Comparison of ENCODE assay signal across 8 cellular contexts in the genomic region with DNA sequence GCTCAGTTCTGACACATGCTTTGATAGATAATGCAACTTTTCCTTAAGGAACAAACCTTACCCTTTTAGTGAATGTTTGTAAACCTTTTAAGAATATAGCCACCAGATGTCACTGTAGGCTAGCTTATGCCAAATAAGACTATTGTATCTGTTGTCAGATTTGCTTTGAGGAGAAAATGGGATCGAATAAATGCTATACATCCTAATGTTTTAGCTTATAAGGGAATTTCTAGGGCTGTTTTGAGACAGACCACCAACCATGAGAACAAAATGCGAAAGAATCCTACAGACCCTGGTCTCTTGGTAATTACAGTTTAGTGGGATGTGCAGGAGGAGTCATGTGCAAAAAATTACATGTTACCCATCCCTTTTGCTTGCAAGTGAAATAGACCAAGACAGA.
DNase-seq lines count a peak whose midpoint lies in the region; ATAC-seq, FAIRE-seq and TF ChIP-seq lines count a peak whose summit lies in the region.

No MANE protein-coding gene starts in this region.

- H3K79me2 ChIP-seq in DOHH2 (ENCODE audit: control insufficient read depth, low read length) = no peaks in the 10 kb centered on the region

- H3K4me3 Mint-ChIP-seq in glutamatergic neuron (ENCODE audit: unreplicated experiment) = no peak overlapping the region
- H3K4me3 Mint-ChIP-seq in naive thymus-derived CD4-positive, alpha-beta T cell = no peak overlapping the region

- H3K4me3 ChIP-seq in DOHH2 (ENCODE audit: low read length) (no peak overlapping the region), pancreas (no peak overlapping the region)
- H3K4me3 ChIP-seq in naive thymus-derived CD4-positive, alpha-beta T cell (ENCODE audit: low read length) = no peak overlapping the region

- H4K20me1 ChIP-seq in DOHH2 (ENCODE audit: control insufficient read depth, insufficient read depth, low read depth, low read length) = no peaks in the 10 kb centered on the region

- 26 to 27% methylated on average over 2 of the region's 2 CpGs for WGBS in pancreas, 2 donors

- H3K36me3 ChIP-seq in DOHH2 (ENCODE audit: control insufficient read depth, low read length) (no peaks in the 10 kb centered on the region), pancreas (no peaks in the 10 kb centered on the region)
- no peaks in the 10 kb centered on the region for H3K36me3 ChIP-seq in naive thymus-derived CD4-positive, alpha-beta T cell (ENCODE audit: control insufficient read depth in 2 of 3, insufficient read depth in 3 of 3, low read length in 3 of 3)

- ATAC-seq in esophagus mucosa = peak; percentile 42
- peak in 3 of 4 donors; percentile 68 to 77 (median 75) for ATAC-seq in pancreas
- no peak for ATAC-seq in naive thymus-derived CD4-positive, alpha-beta T cell

- no peak overlapping the region for H3K27ac Mint-ChIP-seq in glutamatergic neuron (ENCODE audit: unreplicated experiment)
- H3K27ac Mint-ChIP-seq in naive thymus-derived CD4-positive, alpha-beta T cell = no peak overlapping the region

- H3K9me3 ChIP-seq in DOHH2 (ENCODE audit: control insufficient read depth, insufficient read depth, low read length) = no peaks in the 10 kb centered on the region
- H3K9me3 ChIP-seq in pancreas = no peaks in the 10 kb centered on the region
- H3K9me3 ChIP-seq in naive thymus-derived CD4-positive, alpha-beta T cell (ENCODE audit: control insufficient read depth in 2 of 3, low read length in 3 of 3) = no peaks in the 10 kb centered on the region

- CTCF ChIA-PET in naive thymus-derived CD4-positive, alpha-beta T cell (lab: Charles Lee) = no interaction called here

- H3K27me3 ChIP-seq in DOHH2 (ENCODE audit: control insufficient read depth, low read length) (no peaks in the 10 kb centered on the region), pancreas (no peaks in the 10 kb centered on the region)
- no peaks in the 10 kb centered on the region for H3K27me3 ChIP-seq in naive thymus-derived CD4-positive, alpha-beta T cell (ENCODE audit: control insufficient read depth in 2 of 2, insufficient read depth in 2 of 2, low read length in 2 of 2)

- H3K9me2 ChIP-seq in DOHH2 (replicated peaks; ENCODE audit: control insufficient read depth, low read length) = no peaks in the 10 kb centered on the region

- peaks cover 6% of the 10 kb centered on the region for H3K4me1 Mint-ChIP-seq in glutamatergic neuron (ENCODE audit: low read depth, unreplicated experiment)
- peaks cover 7 to 16% (median 12%) of the 10 kb centered on the region in 7 donors for H3K4me1 Mint-ChIP-seq in naive thymus-derived CD4-positive, alpha-beta T cell

- no peaks in the 10 kb centered on the region for H3K9me3 Mint-ChIP-seq in glutamatergic neuron (ENCODE audit: unreplicated experiment)
- H3K9me3 Mint-ChIP-seq in naive thymus-derived CD4-positive, alpha-beta T cell = no peaks in the 10 kb centered on the region

- TF ChIP-seq CTCF in DOHH2 (IDR thresholded peaks at IDR 0.05; ENCODE audit: low read depth, low read length, poor library complexity, severe bottlenecking) (peak; percentile 45), pancreas (IDR thresholded peaks at IDR 0.05) (peak in 2 of 4 donors; percentile 18 to 30), glutamatergic neuron (IDR thresholded peaks at IDR 0.05; ENCODE audit: partially characterized antibody, unreplicated experiment) (no peak)

- H3K27ac ChIP-seq in DOHH2 (ENCODE audit: low read depth, low read length) = no peak overlapping the region
- no peak overlapping the region for H3K27ac ChIP-seq in pancreas
- no peak overlapping the region for H3K27ac ChIP-seq in naive thymus-derived CD4-positive, alpha-beta T cell (ENCODE audit: low read depth, low read length)

- no peaks in the 10 kb centered on the region for H3K36me3 Mint-ChIP-seq in glutamatergic neuron (ENCODE audit: unreplicated experiment)
- no peaks in the 10 kb centered on the region for H3K36me3 Mint-ChIP-seq in naive thymus-derived CD4-positive, alpha-beta T cell

- peaks cover 2% of the 10 kb centered on the region for H3K27me3 Mint-ChIP-seq in glutamatergic neuron (ENCODE audit: unreplicated experiment)
- peaks cover 0 to 24% (median 0%) of the 10 kb centered on the region in 5 donors for H3K27me3 Mint-ChIP-seq in naive thymus-derived CD4-positive, alpha-beta T cell

- H3K4me1 ChIP-seq in DOHH2 (ENCODE audit: control insufficient read depth, low read length) = no peaks in the 10 kb centered on the region
- H3K4me1 ChIP-seq in pancreas = peaks cover 0 to 5% (median 3%) of the 10 kb centered on the region in 3 donors
- H3K4me1 ChIP-seq in naive thymus-derived CD4-positive, alpha-beta T cell (ENCODE audit: control insufficient read depth in 2 of 2, insufficient read depth in 2 of 2, low read length in 2 of 2) = peaks cover 0 to 4% of the 10 kb centered on the region in 2 donors

- intact Hi-C loops in pancreas (cut with DNase I) = loop anchor here in 1 of 3 donors (10.0 kb wide), 1 partner anchor 1432 kb away; no protein-coding TSS in a partner anchor
- intact Hi-C loops in naive thymus-derived CD4-positive, alpha-beta T cell (cut with micrococcal nuclease) = loop anchor here in 1 of 2 donors (1.0 to 2.0 kb wide), 2 partner anchors 1433 to 1648 kb away; no protein-coding TSS in a partner anchor

- no peak overlapping the region for H3K4me2 ChIP-seq in DOHH2 (ENCODE audit: low read length)

- DNase-seq in HT-29 (ENCODE audit: low spot score) (peak; percentile 70), OCI-M2 (lab: John Stamatoyannopoulos, UW; ENCODE audit: unreplicated experiment) (peak; percentile 22), pancreas (no peak), T1000 (lab: John Stamatoyannopoulos, UW) (no peak), glutamatergic neuron (no peak)
- no peak for DNase-seq in naive thymus-derived CD4-positive, alpha-beta T cell

- POLR2A ChIA-PET in naive thymus-derived CD4-positive, alpha-beta T cell (lab: Charles Lee) = no interaction called here

- H3F3A ChIP-seq in DOHH2 (ENCODE audit: control insufficient read depth, insufficient read depth) = no peaks in the 10 kb centered on the region

- no peak for FAIRE-seq in pancreas (lab: Jason Lieb, UNC)

Comparison
In these comparisons a context has a peak if more than half of its experiments do, and no peak if none do; other contexts are left out.
1. DNase-seq: peak in HT-29 (single experiment) and OCI-M2 (single experiment); none in pancreas (0 of 6), T1000 (single experiment), glutamatergic neuron (single experiment) and naive thymus-derived CD4-positive, alpha-beta T cell (0 of 9).